ENCODE assay signal across 1 cellular context in the genomic region with DNA sequence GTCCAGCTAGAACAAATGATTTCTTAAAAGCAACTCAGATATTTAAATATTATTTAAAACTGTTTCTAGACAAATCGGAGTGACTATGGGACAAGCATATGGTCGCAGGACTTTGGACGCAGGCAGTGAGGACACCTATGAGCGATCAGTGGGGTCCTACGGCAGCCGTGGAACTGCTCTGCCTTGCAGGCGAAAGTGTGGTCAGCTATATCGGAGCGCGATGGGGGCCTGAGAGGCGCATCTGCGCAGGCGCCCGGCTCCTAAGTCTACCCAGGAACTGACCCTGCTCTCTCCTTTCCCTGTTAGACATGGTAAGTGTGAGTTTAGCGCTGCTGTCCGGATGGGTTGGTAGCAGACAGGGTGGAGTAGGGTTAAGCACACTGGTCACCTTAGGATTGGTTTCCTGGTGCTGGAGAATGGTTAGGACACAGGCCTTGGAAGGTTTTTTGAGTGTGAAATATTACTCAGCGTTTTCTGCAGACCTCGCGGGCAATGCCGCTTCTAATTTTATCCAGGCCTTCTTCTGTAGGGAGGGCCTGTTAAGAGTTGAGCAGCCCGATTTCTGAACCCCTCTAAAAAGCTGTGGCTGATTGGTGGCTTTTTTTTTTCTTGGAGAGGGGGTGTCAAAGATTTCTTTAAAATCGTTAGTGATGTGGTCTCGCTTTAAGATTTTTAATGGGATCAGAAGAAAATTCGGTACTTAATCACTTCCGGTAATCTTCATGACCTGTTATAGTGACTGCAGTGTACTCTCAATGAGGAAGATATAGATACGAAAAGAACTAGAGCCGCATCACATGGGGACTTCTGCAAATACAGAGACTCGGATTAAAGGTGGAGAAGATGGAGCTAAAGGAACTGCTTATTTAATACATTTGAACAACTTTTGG.
TF ChIP-seq lines count a peak whose summit lies in the region.

RABGGTB (plus strand) TSS at position 293 of the 890 bp plus-strand sequence; CDS start at position 309, 16 bp downstream.

TF ChIP-seq in H1, 55 proteins besides CTCF, POLR2A, EP300 and RAD21 (continued from another document):
- TF ChIP-seq RBBP5 (IDR thresholded peaks at IDR 0.05; ENCODE audit: borderline replicate concordance, low read depth, low read length) = no peak
- no peak for TF ChIP-seq CBX8 (IDR thresholded peaks at IDR 0.05; ENCODE audit: borderline replicate concordance, low read depth, low read length)
- peak; percentile 93 for TF ChIP-seq GTF2F1 (IDR thresholded peaks at IDR 0.05; ENCODE audit: borderline replicate concordance, low read depth, low read length)
- TF ChIP-seq EZH2 (IDR thresholded peaks at IDR 0.05; ENCODE audit: low read depth, low read length, severe bottlenecking) = no peak
- TF ChIP-seq TCF12 (IDR thresholded peaks at IDR 0.05; ENCODE audit: low read depth, low read length) = no peak
- TF ChIP-seq CBX5 (IDR thresholded peaks at IDR 0.05; ENCODE audit: low read depth, low read length) = no peak
- TF ChIP-seq, protein P1, sequence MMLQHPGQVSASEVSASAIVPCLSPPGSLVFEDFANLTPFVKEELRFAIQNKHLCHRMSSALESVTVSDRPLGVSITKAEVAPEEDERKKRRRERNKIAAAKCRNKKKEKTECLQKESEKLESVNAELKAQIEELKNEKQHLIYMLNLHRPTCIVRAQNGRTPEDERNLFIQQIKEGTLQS (IDR thresholded peaks at IDR 0.05; ENCODE audit: insufficient read depth, low read depth, low read length) = no peak
- peak; percentile 98 for TF ChIP-seq SP4 (IDR thresholded peaks at IDR 0.05; ENCODE audit: low read length)
- TF ChIP-seq TEAD4 (IDR thresholded peaks at IDR 0.05; ENCODE audit: low read depth, low read length) = no peak
- TF ChIP-seq BRCA1 (IDR thresholded peaks at IDR 0.05; ENCODE audit: low read depth, low read length) = no peak
- peak; percentile 77 for TF ChIP-seq NRF1 (IDR thresholded peaks at IDR 0.05; ENCODE audit: low read depth, low read length)
- no peak for TF ChIP-seq HDAC6 (IDR thresholded peaks at IDR 0.05; ENCODE audit: low read depth, low read length)
- TF ChIP-seq, protein P2, sequence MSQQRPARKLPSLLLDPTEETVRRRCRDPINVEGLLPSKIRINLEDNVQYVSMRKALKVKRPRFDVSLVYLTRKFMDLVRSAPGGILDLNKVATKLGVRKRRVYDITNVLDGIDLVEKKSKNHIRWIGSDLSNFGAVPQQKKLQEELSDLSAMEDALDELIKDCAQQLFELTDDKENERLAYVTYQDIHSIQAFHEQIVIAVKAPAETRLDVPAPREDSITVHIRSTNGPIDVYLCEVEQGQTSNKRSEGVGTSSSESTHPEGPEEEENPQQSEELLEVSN (IDR thresholded peaks at IDR 0.05) = peak; percentile 11; the same call in 1 of the 2 replicates
- TF ChIP-seq ZNF274 (IDR thresholded peaks at IDR 0.05; ENCODE audit: borderline replicate concordance, extremely low read depth, low read length) = no peak
- TF ChIP-seq SIX5 (IDR thresholded peaks at IDR 0.05; ENCODE audit: low read depth, low read length) = no peak
- no peak for TF ChIP-seq KDM1A (IDR thresholded peaks at IDR 0.05; ENCODE audit: borderline replicate concordance, low read length)
- TF ChIP-seq EGR1 (IDR thresholded peaks at IDR 0.05; ENCODE audit: borderline replicate concordance, low read depth, low read length) = no peak
- peak; percentile 56 to 87; a peak in 3 of 4 replicates for TF ChIP-seq SIN3A (conservative IDR thresholded peaks at IDR 0.05 in 1 of 2, IDR thresholded peaks at IDR 0.05 in 1 of 2; ENCODE audit: low read depth in 1 of 2, low read length in 2 of 2)
- TF ChIP-seq FOSL1 (IDR thresholded peaks at IDR 0.05; ENCODE audit: insufficient read depth, low read depth, low read length) = no peak
- TF ChIP-seq HDAC2 (IDR thresholded peaks at IDR 0.05; ENCODE audit: borderline replicate concordance in 1 of 2, low read depth in 2 of 2, low read length in 2 of 2) = no peak
- TF ChIP-seq SRF (IDR thresholded peaks at IDR 0.05; ENCODE audit: low read depth, low read length) = no peak
- TF ChIP-seq KDM5A (IDR thresholded peaks at IDR 0.05; ENCODE audit: low read length) = peak; percentile 34
- no peak for TF ChIP-seq BCL11A (IDR thresholded peaks at IDR 0.05; ENCODE audit: low read depth in 2 of 2, low read length in 2 of 2)
- TF ChIP-seq KDM4A (IDR thresholded peaks at IDR 0.05; ENCODE audit: low read depth, low read length, severe bottlenecking) = no peak
- no peak for TF ChIP-seq USF2 (IDR thresholded peaks at IDR 0.05; ENCODE audit: low read length)
- peak; percentile 26 for TF ChIP-seq NANOG (IDR thresholded peaks at IDR 0.05; ENCODE audit: insufficient read depth, low read depth, low read length, poor library complexity, severe bottlenecking)
- TF ChIP-seq GABPA (IDR thresholded peaks at IDR 0.05; ENCODE audit: borderline replicate concordance, insufficient read depth, low read length) = no peak
- TF ChIP-seq JUND (IDR thresholded peaks at IDR 0.05; ENCODE audit: low read length) = no peak
- no peak for TF ChIP-seq POU5F1 (IDR thresholded peaks at IDR 0.05; ENCODE audit: low read depth, low read length)
- no peak for TF ChIP-seq JUN (IDR thresholded peaks at IDR 0.05; ENCODE audit: low read depth, low read length)
- TF ChIP-seq RFX5 (IDR thresholded peaks at IDR 0.05; ENCODE audit: borderline replicate concordance, low read depth, low read length) = no peak
- peak; percentile 71 for TF ChIP-seq CREB1 (IDR thresholded peaks at IDR 0.05)
- no peak for TF ChIP-seq RXRA (IDR thresholded peaks at IDR 0.05; ENCODE audit: insufficient read depth, low read depth, low read length)
- TF ChIP-seq YY1 (IDR thresholded peaks at IDR 0.05; ENCODE audit: low read depth, low read length) = no peak
- peak; percentile 83 for TF ChIP-seq SAP30 (IDR thresholded peaks at IDR 0.05; ENCODE audit: insufficient read depth, insufficient replicate concordance, low read length)
- TF ChIP-seq, protein P3, sequence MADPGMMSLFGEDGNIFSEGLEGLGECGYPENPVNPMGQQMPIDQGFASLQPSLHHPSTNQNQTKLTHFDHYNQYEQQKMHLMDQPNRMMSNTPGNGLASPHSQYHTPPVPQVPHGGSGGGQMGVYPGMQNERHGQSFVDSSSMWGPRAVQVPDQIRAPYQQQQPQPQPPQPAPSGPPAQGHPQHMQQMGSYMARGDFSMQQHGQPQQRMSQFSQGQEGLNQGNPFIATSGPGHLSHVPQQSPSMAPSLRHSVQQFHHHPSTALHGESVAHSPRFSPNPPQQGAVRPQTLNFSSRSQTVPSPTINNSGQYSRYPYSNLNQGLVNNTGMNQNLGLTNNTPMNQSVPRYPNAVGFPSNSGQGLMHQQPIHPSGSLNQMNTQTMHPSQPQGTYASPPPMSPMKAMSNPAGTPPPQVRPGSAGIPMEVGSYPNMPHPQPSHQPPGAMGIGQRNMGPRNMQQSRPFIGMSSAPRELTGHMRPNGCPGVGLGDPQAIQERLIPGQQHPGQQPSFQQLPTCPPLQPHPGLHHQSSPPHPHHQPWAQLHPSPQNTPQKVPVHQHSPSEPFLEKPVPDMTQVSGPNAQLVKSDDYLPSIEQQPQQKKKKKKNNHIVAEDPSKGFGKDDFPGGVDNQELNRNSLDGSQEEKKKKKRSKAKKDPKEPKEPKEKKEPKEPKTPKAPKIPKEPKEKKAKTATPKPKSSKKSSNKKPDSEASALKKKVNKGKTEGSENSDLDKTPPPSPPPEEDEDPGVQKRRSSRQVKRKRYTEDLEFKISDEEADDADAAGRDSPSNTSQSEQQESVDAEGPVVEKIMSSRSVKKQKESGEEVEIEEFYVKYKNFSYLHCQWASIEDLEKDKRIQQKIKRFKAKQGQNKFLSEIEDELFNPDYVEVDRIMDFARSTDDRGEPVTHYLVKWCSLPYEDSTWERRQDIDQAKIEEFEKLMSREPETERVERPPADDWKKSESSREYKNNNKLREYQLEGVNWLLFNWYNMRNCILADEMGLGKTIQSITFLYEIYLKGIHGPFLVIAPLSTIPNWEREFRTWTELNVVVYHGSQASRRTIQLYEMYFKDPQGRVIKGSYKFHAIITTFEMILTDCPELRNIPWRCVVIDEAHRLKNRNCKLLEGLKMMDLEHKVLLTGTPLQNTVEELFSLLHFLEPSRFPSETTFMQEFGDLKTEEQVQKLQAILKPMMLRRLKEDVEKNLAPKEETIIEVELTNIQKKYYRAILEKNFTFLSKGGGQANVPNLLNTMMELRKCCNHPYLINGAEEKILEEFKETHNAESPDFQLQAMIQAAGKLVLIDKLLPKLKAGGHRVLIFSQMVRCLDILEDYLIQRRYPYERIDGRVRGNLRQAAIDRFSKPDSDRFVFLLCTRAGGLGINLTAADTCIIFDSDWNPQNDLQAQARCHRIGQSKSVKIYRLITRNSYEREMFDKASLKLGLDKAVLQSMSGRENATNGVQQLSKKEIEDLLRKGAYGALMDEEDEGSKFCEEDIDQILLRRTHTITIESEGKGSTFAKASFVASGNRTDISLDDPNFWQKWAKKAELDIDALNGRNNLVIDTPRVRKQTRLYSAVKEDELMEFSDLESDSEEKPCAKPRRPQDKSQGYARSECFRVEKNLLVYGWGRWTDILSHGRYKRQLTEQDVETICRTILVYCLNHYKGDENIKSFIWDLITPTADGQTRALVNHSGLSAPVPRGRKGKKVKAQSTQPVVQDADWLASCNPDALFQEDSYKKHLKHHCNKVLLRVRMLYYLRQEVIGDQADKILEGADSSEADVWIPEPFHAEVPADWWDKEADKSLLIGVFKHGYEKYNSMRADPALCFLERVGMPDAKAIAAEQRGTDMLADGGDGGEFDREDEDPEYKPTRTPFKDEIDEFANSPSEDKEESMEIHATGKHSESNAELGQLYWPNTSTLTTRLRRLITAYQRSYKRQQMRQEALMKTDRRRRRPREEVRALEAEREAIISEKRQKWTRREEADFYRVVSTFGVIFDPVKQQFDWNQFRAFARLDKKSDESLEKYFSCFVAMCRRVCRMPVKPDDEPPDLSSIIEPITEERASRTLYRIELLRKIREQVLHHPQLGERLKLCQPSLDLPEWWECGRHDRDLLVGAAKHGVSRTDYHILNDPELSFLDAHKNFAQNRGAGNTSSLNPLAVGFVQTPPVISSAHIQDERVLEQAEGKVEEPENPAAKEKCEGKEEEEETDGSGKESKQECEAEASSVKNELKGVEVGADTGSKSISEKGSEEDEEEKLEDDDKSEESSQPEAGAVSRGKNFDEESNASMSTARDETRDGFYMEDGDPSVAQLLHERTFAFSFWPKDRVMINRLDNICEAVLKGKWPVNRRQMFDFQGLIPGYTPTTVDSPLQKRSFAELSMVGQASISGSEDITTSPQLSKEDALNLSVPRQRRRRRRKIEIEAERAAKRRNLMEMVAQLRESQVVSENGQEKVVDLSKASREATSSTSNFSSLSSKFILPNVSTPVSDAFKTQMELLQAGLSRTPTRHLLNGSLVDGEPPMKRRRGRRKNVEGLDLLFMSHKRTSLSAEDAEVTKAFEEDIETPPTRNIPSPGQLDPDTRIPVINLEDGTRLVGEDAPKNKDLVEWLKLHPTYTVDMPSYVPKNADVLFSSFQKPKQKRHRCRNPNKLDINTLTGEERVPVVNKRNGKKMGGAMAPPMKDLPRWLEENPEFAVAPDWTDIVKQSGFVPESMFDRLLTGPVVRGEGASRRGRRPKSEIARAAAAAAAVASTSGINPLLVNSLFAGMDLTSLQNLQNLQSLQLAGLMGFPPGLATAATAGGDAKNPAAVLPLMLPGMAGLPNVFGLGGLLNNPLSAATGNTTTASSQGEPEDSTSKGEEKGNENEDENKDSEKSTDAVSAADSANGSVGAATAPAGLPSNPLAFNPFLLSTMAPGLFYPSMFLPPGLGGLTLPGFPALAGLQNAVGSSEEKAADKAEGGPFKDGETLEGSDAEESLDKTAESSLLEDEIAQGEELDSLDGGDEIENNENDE (IDR thresholded peaks at IDR 0.05; ENCODE audit: insufficient replicate concordance, low read length) = no peak
- TF ChIP-seq, protein P4, sequence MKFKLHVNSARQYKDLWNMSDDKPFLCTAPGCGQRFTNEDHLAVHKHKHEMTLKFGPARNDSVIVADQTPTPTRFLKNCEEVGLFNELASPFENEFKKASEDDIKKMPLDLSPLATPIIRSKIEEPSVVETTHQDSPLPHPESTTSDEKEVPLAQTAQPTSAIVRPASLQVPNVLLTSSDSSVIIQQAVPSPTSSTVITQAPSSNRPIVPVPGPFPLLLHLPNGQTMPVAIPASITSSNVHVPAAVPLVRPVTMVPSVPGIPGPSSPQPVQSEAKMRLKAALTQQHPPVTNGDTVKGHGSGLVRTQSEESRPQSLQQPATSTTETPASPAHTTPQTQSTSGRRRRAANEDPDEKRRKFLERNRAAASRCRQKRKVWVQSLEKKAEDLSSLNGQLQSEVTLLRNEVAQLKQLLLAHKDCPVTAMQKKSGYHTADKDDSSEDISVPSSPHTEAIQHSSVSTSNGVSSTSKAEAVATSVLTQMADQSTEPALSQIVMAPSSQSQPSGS (IDR thresholded peaks at IDR 0.05; ENCODE audit: low read length) = 0 out of 2 replicates have a peak, but pooled peaks have one; percentile 19
- TF ChIP-seq POLR2AphosphoS5 (IDR thresholded peaks at IDR 0.05; ENCODE audit: low read depth, low read length) = peak; percentile 100
- peak; percentile 55; the same call in 1 of the 2 replicates for TF ChIP-seq MAX (IDR thresholded peaks at IDR 0.05)
- TF ChIP-seq ASH2L (IDR thresholded peaks at IDR 0.05; ENCODE audit: low read length) = no peak
- peak; percentile 98 for TF ChIP-seq TBP (IDR thresholded peaks at IDR 0.05; ENCODE audit: low read depth, low read length)
